1 cellular context compared by ENCODE assay signal in genomic region chr15:101159096-101159935, GRCh38.
TF ChIP-seq lines count a peak whose summit lies in the region.

No MANE protein-coding gene starts in this region.

TF ChIP-seq in H1, 55 proteins besides CTCF, POLR2A, EP300 and RAD21 (continued from another document):
- TF ChIP-seq CTBP2 (IDR thresholded peaks at IDR 0.05; ENCODE audit: borderline replicate concordance, insufficient read depth, insufficient read length, low read length) (no peak), CHD1 (IDR thresholded peaks at IDR 0.05; ENCODE audit: low read depth, low read length) (no peak), GTF2F1 (IDR thresholded peaks at IDR 0.05; ENCODE audit: borderline replicate concordance, low read depth, low read length) (no peak), RNF2 (IDR thresholded peaks at IDR 0.05; ENCODE audit: borderline replicate concordance, low read depth, low read length, missing control alignments, poor library complexity, severe bottlenecking) (no peak), HDAC6 (IDR thresholded peaks at IDR 0.05; ENCODE audit: low read depth, low read length) (no peak), NRF1 (IDR thresholded peaks at IDR 0.05; ENCODE audit: low read depth, low read length) (no peak), YY1 (IDR thresholded peaks at IDR 0.05; ENCODE audit: low read depth, low read length) (no peak), SIRT6 (IDR thresholded peaks at IDR 0.05; ENCODE audit: low read length) (no peak), RBBP5 (IDR thresholded peaks at IDR 0.05; ENCODE audit: borderline replicate concordance, low read depth, low read length) (no peak), NANOG (IDR thresholded peaks at IDR 0.05; ENCODE audit: insufficient read depth, low read depth, low read length, poor library complexity, severe bottlenecking) (no peak), POLR2AphosphoS5 (IDR thresholded peaks at IDR 0.05; ENCODE audit: low read depth, low read length) (no peak), ZNF274 (IDR thresholded peaks at IDR 0.05; ENCODE audit: borderline replicate concordance, extremely low read depth, low read length) (no peak)
